Comparison of ENCODE assay signal across 7 cellular contexts in the genomic region with DNA sequence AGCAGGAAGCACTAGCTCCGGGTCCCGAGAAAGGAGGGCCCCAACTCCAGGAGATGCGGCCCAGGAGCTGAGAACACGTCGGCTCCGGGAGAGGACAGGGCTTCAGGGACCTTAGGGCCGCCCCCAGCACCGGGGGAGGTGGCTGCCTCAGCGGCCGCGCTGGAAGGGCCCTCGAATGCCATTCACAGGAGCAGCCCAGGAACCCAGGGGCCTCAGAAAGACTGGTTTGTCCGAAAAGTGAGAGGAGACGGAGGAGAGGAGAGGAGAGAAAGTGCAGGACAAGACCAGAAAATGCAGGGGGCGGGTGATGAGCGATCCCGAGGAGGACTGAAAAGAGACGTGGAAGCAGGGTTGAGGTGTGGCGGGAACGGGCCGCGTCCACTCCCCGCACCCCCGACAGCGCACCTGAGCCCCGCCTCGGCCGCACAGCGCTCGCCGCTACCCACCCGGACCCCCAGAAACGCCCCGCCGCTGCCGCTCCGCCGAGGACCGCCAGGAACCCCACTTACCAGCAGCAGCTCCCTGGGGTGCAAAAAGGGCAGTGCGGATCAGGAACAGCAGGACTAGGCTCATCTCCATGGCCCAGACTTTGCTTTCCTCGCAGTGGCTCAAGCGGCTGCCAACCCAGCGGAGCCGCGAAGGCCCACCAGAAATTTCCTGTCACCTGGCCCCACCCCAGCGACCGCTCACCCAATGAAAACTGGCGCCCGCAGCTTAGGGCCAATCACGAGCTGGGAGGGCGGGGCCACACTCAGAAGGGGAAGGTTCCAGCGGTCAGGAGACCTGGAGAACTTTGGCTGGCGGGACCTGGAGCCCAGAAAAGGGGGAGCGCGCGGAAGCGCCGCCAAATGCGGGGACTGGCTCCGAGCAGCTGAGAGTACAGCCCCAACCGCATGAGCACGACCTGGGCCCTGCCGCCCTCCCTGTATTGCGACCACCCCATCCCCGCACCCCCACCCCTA. TPM values are rescaled to one million over a fixed set of nuclear protein-coding genes. Genes with fewer than 3 reads are reported as not detected.
DNase-seq lines count a peak whose midpoint lies in the region; ATAC-seq, FAIRE-seq and TF ChIP-seq lines count a peak whose summit lies in the region.

No MANE protein-coding gene starts in this region.

- H3K27me3 Mint-ChIP-seq in activated CD4-positive, alpha-beta T cell treated with anti-CD3 and anti-CD28 coated beads, Interleukin-2, amount 10 ng/mL, durations not matched to agents 24 days and 14 days = no peaks in the 10 kb centered on the region

- peak overlapping the region; percentile 96 for H3K4me3 Mint-ChIP-seq in activated CD4-positive, alpha-beta T cell treated with anti-CD3 and anti-CD28 coated beads, Interleukin-2, amount 10 ng/mL, durations not matched to agents 24 days and 14 days

- CTCF ChIA-PET in HepG2 (lab: Yijun Ruan, JAX; ENCODE audit: low intra/inter-chr PET ratio, low total read pairs) = interaction anchor here (1.0 kb wide), 1 partner anchor 11 kb away, joined by 3 read pairs; no protein-coding TSS in a partner anchor

- peaks cover 0 to 24% of the 10 kb centered on the region in 2 experiments; a peak in 1 of 5 replicates for H3K27me3 ChIP-seq in HepG2 (ENCODE audit: control insufficient read depth in 1 of 2, insufficient read depth in 2 of 2, low read length in 2 of 2)

- H3K9ac ChIP-seq in HepG2 (ENCODE audit: insufficient read depth, low read depth, low read length) = peak overlapping the region; percentile 41; the same call in 1 of the 2 replicates

- TF ChIP-seq EP300 in HepG2 (IDR thresholded peaks at IDR 0.05; ENCODE audit: low read depth in 2 of 2, low read length in 2 of 2) (no peak), HepG2 (CRISPR knock-in tag; IDR thresholded peaks at IDR 0.05; ENCODE audit: borderline replicate concordance) (no peak)

- H3K4me2 ChIP-seq in HepG2 (ENCODE audit: low read depth, low read length) = peak overlapping the region; percentile 94

- DNase-seq in NCI-H2196 treated with DMSO at 0.1 percent for 48 hours (lab: John Stamatoyannopoulos, UW; ENCODE audit: unreplicated experiment) = peak; percentile 83
- DNase-seq in activated CD4-positive, alpha-beta T cell treated with anti-CD3 and anti-CD28 coated beads, Interleukin-2, amount 10 ng/mL, durations not matched to agents 24 days and 14 days = peak; percentile 96
- peak; percentile 75 for DNase-seq in dedifferentiated amniotic fluid mesenchymal stem cell (ENCODE audit: extremely low spot score)
- peak; percentile 82 for DNase-seq in HepG2 (ENCODE audit: low spot score)
- peak; percentile 75 for DNase-seq in stimulated activated CD4-positive, alpha-beta T cell treated with anti-CD3 and anti-CD28 coated beads, Interleukin-2, amount 100 ng/mL, for 4 hours (ENCODE audit: low read depth)

- no peaks in the 10 kb centered on the region for H4K20me1 ChIP-seq in HepG2 (ENCODE audit: insufficient read depth, low read length)

- intact Hi-C loops in activated CD4-positive, alpha-beta T cell treated with anti-CD3 and anti-CD28 coated beads, Interleukin-2, amount 10 ng/mL, durations not matched to agents 24 days and 14 days (cut with micrococcal nuclease) = loop anchor here (2.0 kb wide), 1 partner anchor 98 kb away; no protein-coding TSS in a partner anchor
- intact Hi-C loops in HepG2 (cut with micrococcal nuclease; ENCODE audit: unreplicated experiment) = no loop called here

- no peak for TF ChIP-seq RAD21 in HepG2 (CRISPR knock-in tag; IDR thresholded peaks at IDR 0.05)

- no peaks in the 10 kb centered on the region for H3K9me3 Mint-ChIP-seq in activated CD4-positive, alpha-beta T cell treated with anti-CD3 and anti-CD28 coated beads, Interleukin-2, amount 10 ng/mL, durations not matched to agents 24 days and 14 days

- POLR2A ChIA-PET in HepG2 (lab: Yijun Ruan, JAX) = interaction anchor here (0.7 to 1.4 kb wide), 5 partner anchors 10 to 313 kb away, joined by 3 to 5 read pairs (median 3); partner anchors contain the start of gene POLR1H

- BruUV-seq in HepG2 (replicated peaks; lab: Mats Ljungman, UMichigan) = no TSS peak

- peaks cover 11% of the 10 kb centered on the region for H3K36me3 Mint-ChIP-seq in activated CD4-positive, alpha-beta T cell treated with anti-CD3 and anti-CD28 coated beads, Interleukin-2, amount 10 ng/mL, durations not matched to agents 24 days and 14 days (ENCODE audit: low read depth)

- peak; percentile 74 for FAIRE-seq in HepG2 (lab: Jason Lieb, UNC)

- in situ Hi-C loops in HepG2 (cut with HindIII; ENCODE audit: extremely low pct_ligation_motif_present, low pct_unique_long_range_greater_than_20kb) = loop anchor here (10.0 kb wide), 1 partner anchor 256 kb away; no protein-coding TSS in a partner anchor

- TF ChIP-seq POLR2A in GM18505 (IDR thresholded peaks at IDR 0.05; ENCODE audit: borderline replicate concordance, extremely low read depth, insufficient read depth, insufficient read length) (peak; percentile 72), HepG2 (IDR thresholded peaks at IDR 0.05; ENCODE audit: insufficient read depth in 1 of 2, low read depth in 2 of 2, low read length in 2 of 2) (peak; percentile 47 to 67; a peak in 3 of 4 replicates)

- 3% methylated on average over 29 of the region's 65 CpGs for WGBS in HepG2 (ENCODE audit: low lambda C conversion rate)

- no peaks in the 10 kb centered on the region for H3K36me3 ChIP-seq in HepG2 (replicated peaks in 1 of 2; ENCODE audit: control insufficient read depth in 1 of 2, insufficient read depth in 2 of 2, low read length in 2 of 2)

- peaks cover 24% of the 10 kb centered on the region for H3K4me1 ChIP-seq in HepG2 (ENCODE audit: insufficient read depth, low read length)

- no peaks in the 10 kb centered on the region for H3K9me3 ChIP-seq in HepG2 (ENCODE audit: low read length)

- H3K4me3 ChIP-seq in HepG2 (replicated peaks in 1 of 3; ENCODE audit: insufficient read depth in 1 of 3, low read depth in 2 of 3, low read length in 3 of 3) = peak overlapping the region; percentile 47 to 76 (median 65)

- H3K27ac Mint-ChIP-seq in activated CD4-positive, alpha-beta T cell treated with anti-CD3 and anti-CD28 coated beads, Interleukin-2, amount 10 ng/mL, durations not matched to agents 24 days and 14 days = peak overlapping the region; percentile 90

- ATAC-seq in GM18505 (IDR thresholded peaks at IDR 0.05; ENCODE audit: unreplicated experiment) = peak; percentile 57
- peak; percentile 79 for ATAC-seq in HG02759 (IDR thresholded peaks at IDR 0.05; ENCODE audit: unreplicated experiment)
- ATAC-seq in HepG2 = peak; percentile 89

- H2AFZ ChIP-seq in HepG2 (ENCODE audit: low read length) = no peak overlapping the region

- no peak overlapping the region for H3K27ac ChIP-seq in HepG2 (ENCODE audit: extremely low read length, insufficient read depth, low read length)

- peaks cover 61% of the 10 kb centered on the region for H3K4me1 Mint-ChIP-seq in activated CD4-positive, alpha-beta T cell treated with anti-CD3 and anti-CD28 coated beads, Interleukin-2, amount 10 ng/mL, durations not matched to agents 24 days and 14 days

- H3K79me2 ChIP-seq in HepG2 (ENCODE audit: insufficient read depth, low read length) = no peaks in the 10 kb centered on the region

- no peak for TF ChIP-seq CTCF in HepG2 (CRISPR knock-in tag; IDR thresholded peaks at IDR 0.05)

TF ChIP-seq in HepG2, 621 proteins besides CTCF, POLR2A, EP300 and RAD21 (continues in another document):
- TF ChIP-seq ZBTB34 (CRISPR knock-in tag; IDR thresholded peaks at IDR 0.05) (0 out of 2 replicates have a peak, but pooled peaks have one; percentile 18), ASH2L (IDR thresholded peaks at IDR 0.05; ENCODE audit: insufficient read length, low read depth, low read length) (no peak), TEAD3 (CRISPR knock-in tag; optimal IDR thresholded peaks at IDR 0.05; ENCODE audit: borderline replicate concordance) (peak; percentile 64), ZNF782 (CRISPR knock-in tag; IDR thresholded peaks at IDR 0.05; ENCODE audit: borderline replicate concordance) (peak; percentile 50; the same call in 1 of the 2 replicates), SP1 (IDR thresholded peaks at IDR 0.05) (no peak), SP1 (CRISPR knock-in tag; IDR thresholded peaks at IDR 0.05) (peak; percentile 86)

RNA-seq across cellular contexts. Expression of gene HLA-F, which starts 25.4 kb away (rescaled TPM):
- 254 and 270 TPM in 2 replicates for total RNA-seq in activated CD4-positive, alpha-beta T cell treated with anti-CD3 and anti-CD28 coated beads, Interleukin-2, amount 10 ng/mL, durations not matched to agents 24 days and 14 days
- 3.5 and 6.0 TPM in 2 replicates for total RNA-seq in HepG2 (2016; rRNA removed; fragmentation: Illumina TruSeq; extraction: Trizol)
- 0.71 and 1.1 TPM in 2 replicates for total RNA-seq in HepG2 (2016; cell fraction: cytosol; rRNA removed; fragmentation: Illumina TruSeq; extraction: Trizol; ENCODE audit: low read depth)
- total RNA-seq in HepG2 (2016; cell fraction: insoluble cytoplasmic fraction; rRNA removed; fragmentation: Illumina TruSeq; extraction: Trizol) = 3.2 and 6.7 TPM in 2 replicates
- total RNA-seq in HepG2 (2016; cell fraction: membrane; rRNA removed; fragmentation: Illumina TruSeq; extraction: Trizol) = 1.2 and 2.9 TPM in 2 replicates
- 6.6 and 6.7 TPM in 2 replicates for total RNA-seq in HepG2 (2016; cell fraction: nucleus; rRNA removed; fragmentation: Illumina TruSeq; extraction: Trizol)
- 6.1 and 9.3 TPM in 2 replicates for polyA plus RNA-seq in HepG2 (2011; rRNA removed)
- polyA plus RNA-seq in HepG2 (2011; cell fraction: cytosol; rRNA removed) = 4.3 and 5.2 TPM in 2 replicates
- 19.2 and 30.0 TPM in 2 replicates for polyA plus RNA-seq in HepG2 (2011; cell fraction: nucleus; rRNA removed)
- 5.4 and 8.4 TPM in 2 replicates for polyA plus RNA-seq in HepG2 (2012)
- 0.76 and 0.84 TPM in 2 replicates for polyA plus RNA-seq in HepG2 (2016; cell fraction: cytosol; fragmentation: Illumina TruSeq; extraction: Trizol; ENCODE audit: low read depth)
- 2.5 and 2.7 TPM in 2 replicates for polyA plus RNA-seq in HepG2 (2016; cell fraction: insoluble cytoplasmic fraction; fragmentation: Illumina TruSeq; extraction: Trizol; ENCODE audit: low read depth)
- polyA plus RNA-seq in HepG2 (2016; cell fraction: membrane; fragmentation: Illumina TruSeq; extraction: Trizol; ENCODE audit: low read depth) = 0.65 and 1.1 TPM in 2 replicates
- polyA plus RNA-seq in HepG2 (2016; cell fraction: nucleus; fragmentation: Illumina TruSeq; extraction: Trizol; ENCODE audit: insufficient read depth, low read depth) = 11.8 and 13.2 TPM in 2 replicates
- 0.33 and 3.7 TPM in 2 replicates for polyA minus RNA-seq in HepG2 (2011; rRNA and poly(A)+ RNA removed; ENCODE audit: low replicate concordance)
- polyA minus RNA-seq in HepG2 (2011; cell fraction: cytosol; rRNA and poly(A)+ RNA removed) = 1.1 and 2.0 TPM in 2 replicates
- polyA minus RNA-seq in HepG2 (2011; cell fraction: nucleus; rRNA and poly(A)+ RNA removed) = 5.7 and 9.8 TPM in 2 replicates

Comparison
In these comparisons a context has a peak if more than half of its experiments do, and no peak if none do; other contexts are left out.
1. RNA of gene HLA-F, which starts 25.4 kb away (total RNA-seq): 254 to 270 TPM in activated CD4-positive, alpha-beta T cell treated with anti-CD3 and anti-CD28 coated beads, Interleukin-2, amount 10 ng/mL, durations not matched to agents 24 days and 14 days; 0.71 to 6.7 TPM in HepG2; every median in the first group is over 10 times any median in the second.
2. Peak in every context shown above with its lines, with median percentiles within 50 percentile points of each other: ATAC-seq and DNase-seq.